15 cellular contexts compared by ENCODE assay signal in genomic region chr1:183607322-183607980, GRCh38. TPM values are rescaled to one million over a fixed set of nuclear protein-coding genes. Genes with fewer than 3 reads are reported as not detected.
DNase-seq lines count a peak whose midpoint lies in the region; ATAC-seq and TF ChIP-seq lines count a peak whose summit lies in the region.
"Had no signal": no experiment of that assay in that cellular context is flagged by ENCODE, and none has a peak within 500 bp of the region (broad histone marks: within the 10 kb centered on the region; RNA-seq: fewer than 3 reads in every experiment).

No MANE protein-coding gene starts in this region.

- no peak overlapping the region for H3K18ac ChIP-seq in mesenchymal stem cell (ENCODE audit: low read depth in 1 of 2, low read length in 2 of 2)

- H2AFZ ChIP-seq in mesenchymal stem cell (ENCODE audit: low read depth, low read length), result no peak overlapping the region

- H2AK5ac ChIP-seq in mesenchymal stem cell (ENCODE audit: low read length, severe bottlenecking), result no peak overlapping the region

- H3K4me1 ChIP-seq in mesenchymal stem cell (ENCODE audit: control insufficient read depth, insufficient read depth, low read depth, low read length), result peaks cover 11% of the 10 kb centered on the region

- H2BK120ac ChIP-seq in mesenchymal stem cell (ENCODE audit: low read depth, low read length), result no peak overlapping the region

- no peak overlapping the region for H3K23ac ChIP-seq in mesenchymal stem cell (ENCODE audit: low read length in 2 of 2)

- H3K9me3 ChIP-seq in mesenchymal stem cell (ENCODE audit: control insufficient read depth, low read length), result no peaks in the 10 kb centered on the region
- H3K9me3 ChIP-seq: heart left ventricle had no signal

- no peak overlapping the region for H3K4me2 ChIP-seq in mesenchymal stem cell (ENCODE audit: low read length, poor library complexity, severe bottlenecking)

- ATAC-seq in GM18511 (IDR thresholded peaks at IDR 0.05; ENCODE audit: unreplicated experiment), result peak; percentile 45
- ATAC-seq in GM21619 (IDR thresholded peaks at IDR 0.05; ENCODE audit: unreplicated experiment), result peak; percentile 40
- ATAC-seq in HG03571 (IDR thresholded peaks at IDR 0.05; ENCODE audit: unreplicated experiment), result peak; percentile 61
- no peak for ATAC-seq in omental fat pad (ENCODE audit: low FRiP score)
- ATAC-seq: heart left ventricle; stimulated activated naive CD8-positive, alpha-beta T cell treated with anti-CD3 and anti-CD28 coated beads, Interleukin-15, Interleukin-2, amounts not matched to agents 100 U/mL and 50 U/mL, for 24 hours had no signal

- no peak overlapping the region for H4K91ac ChIP-seq in mesenchymal stem cell (ENCODE audit: low read length)

- DNase-seq in mesenchymal stem cell (no peak), DMS153 treated with DMSO at 0.1 percent for 48 hours (lab: John Stamatoyannopoulos, UW; ENCODE audit: unreplicated experiment) (no peak), NK-92 (lab: John Stamatoyannopoulos, UW; ENCODE audit: unreplicated experiment) (no peak), omental fat pad (ENCODE audit: low spot score) (no peak)
- DNase-seq in activated CD4-positive, alpha-beta T cell treated with anti-CD3 and anti-CD28 coated beads, Interleukin-2, amount 50 U/mL, for 1 hour, result no peak
- DNase-seq: amygdala; CD4-positive, CD25-positive, alpha-beta regulatory T cell; heart left ventricle; Kasumi-1; stimulated activated CD4-positive, alpha-beta T cell treated with anti-CD3 and anti-CD28 coated beads, Interleukin-2, amount 100 ng/mL, for 24 hours; stimulated activated naive CD8-positive, alpha-beta T cell treated with anti-CD3 and anti-CD28 coated beads, Interleukin-15, Interleukin-2, amounts not matched to agents 100 U/mL and 50 U/mL, for 24 hours had no signal

- 63% methylated on average over 2 of the region's 2 CpGs for WGBS in mesenchymal stem cell

- H3K79me1 ChIP-seq in mesenchymal stem cell (replicated peaks; ENCODE audit: low read length, poor library complexity, severe bottlenecking), result no peaks in the 10 kb centered on the region

- H2BK12ac ChIP-seq in mesenchymal stem cell (ENCODE audit: low read length in 2 of 2), result no peak overlapping the region

- H3K36me3 ChIP-seq in mesenchymal stem cell (ENCODE audit: control insufficient read depth in 1 of 2, insufficient read depth in 2 of 2, low read depth in 1 of 2, low read length in 2 of 2), result no peaks in the 10 kb centered on the region
- H3K36me3 ChIP-seq: heart left ventricle had no signal

- H3K14ac ChIP-seq in mesenchymal stem cell (ENCODE audit: low read length in 2 of 2), result no peak overlapping the region

- H4K8ac ChIP-seq in mesenchymal stem cell (ENCODE audit: low read length), result no peak overlapping the region

- no peak overlapping the region for H2BK15ac ChIP-seq in mesenchymal stem cell (ENCODE audit: low read depth, poor library complexity, severe bottlenecking)

- TF ChIP-seq CTCF in omental fat pad (IDR thresholded peaks at IDR 0.05), result no peak

- H3K9ac ChIP-seq in mesenchymal stem cell (ENCODE audit: low read length), result peak overlapping the region; percentile 85

- no peak overlapping the region for H2BK5ac ChIP-seq in mesenchymal stem cell (ENCODE audit: low read depth, low read length, poor library complexity, severe bottlenecking)

- H3K4ac ChIP-seq in mesenchymal stem cell (ENCODE audit: low read depth in 1 of 2, low read length in 2 of 2), result no peak overlapping the region

- no peaks in the 10 kb centered on the region for H3K27me3 ChIP-seq in mesenchymal stem cell (ENCODE audit: control insufficient read depth in 1 of 2, insufficient read depth in 1 of 2, low read length in 2 of 2)
- H3K27me3 ChIP-seq: heart left ventricle had no signal

- H3K4me3 ChIP-seq in mesenchymal stem cell (ENCODE audit: insufficient read depth in 1 of 2, low read depth in 1 of 2, low read length in 2 of 2), result no peak overlapping the region
- H3K4me3 ChIP-seq: heart left ventricle had no signal

- H3K27ac ChIP-seq in mesenchymal stem cell (ENCODE audit: low read length, poor library complexity, severe bottlenecking), result no peak overlapping the region

RNA-seq across cellular contexts. Expression of gene NCF2, which starts 17.2 kb away (rescaled TPM):
- 0.08 TPM for polyA plus RNA-seq in mesenchymal stem cell (2013, experiment 1 of 2)
- polyA plus RNA-seq in mesenchymal stem cell (2013, experiment 2 of 2), result 0.04 TPM
- 10 to 100 TPM; 20.4 to 85.0 (median 44.4) TPM for total RNA-seq in omental fat pad

RNA-seq across cellular contexts. Expression of gene ARPC5, which starts 28.1 kb away (rescaled TPM):
- 136 TPM for polyA plus RNA-seq in mesenchymal stem cell (2013, experiment 1 of 2)
- 141 TPM for polyA plus RNA-seq in mesenchymal stem cell (2013, experiment 2 of 2)
- total RNA-seq in omental fat pad, result 10 to 100 TPM; 68.7 to 99.2 (median 90.2) TPM

RNA-seq across cellular contexts. Expression of gene APOBEC4, which starts 45.7 kb away (rescaled TPM):
- not detected for polyA plus RNA-seq in mesenchymal stem cell (2013, experiment 1 of 2)
- polyA plus RNA-seq in mesenchymal stem cell (2013, experiment 2 of 2), result not detected
- total RNA-seq in omental fat pad, result not detected
- total RNA-seq: CD4-positive, CD25-positive, alpha-beta regulatory T cell; heart left ventricle; liver had no signal
- polyA plus RNA-seq: CD4-positive, CD25-positive, alpha-beta regulatory T cell; liver had no signal
